Comparison of ENCODE assay signal across 8 cellular contexts in genomic region chr16:30429418-30429677, GRCh38. TPM values are rescaled to one million over a fixed set of nuclear protein-coding genes. Genes with fewer than 3 reads are reported as not detected.
DNase-seq lines count a peak whose midpoint lies in the region; ATAC-seq, FAIRE-seq and TF ChIP-seq lines count a peak whose summit lies in the region.

No MANE protein-coding gene starts in this region.

- H3K27me3 ChIP-seq in bronchial epithelial cell (ENCODE audit: control insufficient read depth, insufficient read depth, low read length) (no peaks in the 10 kb centered on the region), mucosa of stomach (ENCODE audit: control insufficient read depth, insufficient read depth, low read length) (no peaks in the 10 kb centered on the region)

- no peak for TF ChIP-seq CTCF in AG10803 (conservative IDR thresholded peaks at IDR 0.05; ENCODE audit: low read length)
- TF ChIP-seq CTCF in bronchial epithelial cell (IDR thresholded peaks at IDR 0.05; ENCODE audit: insufficient read depth, low read length, severe bottlenecking): no peak

- FAIRE-seq in bronchial epithelial cell (lab: Jason Lieb, UNC): no peak

- no peaks in the 10 kb centered on the region for H3K9me3 ChIP-seq in mucosa of stomach (ENCODE audit: control insufficient read depth, low read length)

- DNase-seq in AG10803 (ENCODE audit: low read depth): no peak
- no peak for DNase-seq in bronchial epithelial cell (ENCODE audit: low read depth)
- no peak for DNase-seq in activated T-cell treated with anti-CD3 and anti-CD28 coated beads, Interleukin-2, amount 50 U/mL, for 48 hours
- DNase-seq in GDM1 (lab: John Stamatoyannopoulos, UW): no peak
- DNase-seq in DMS 273 treated with DMSO at 0.1 percent for 48 hours (lab: John Stamatoyannopoulos, UW): no peak

- H3K4me1 ChIP-seq in mucosa of stomach (ENCODE audit: control insufficient read depth, insufficient read depth, low read length): peaks cover 16% of the 10 kb centered on the region

- peak overlapping the region; percentile 57 for H3K9ac ChIP-seq in mucosa of stomach (ENCODE audit: low read length)

- peak overlapping the region; percentile 89 for H3K4me3 ChIP-seq in AG10803 (ENCODE audit: low read length)
- H3K4me3 ChIP-seq in bronchial epithelial cell (ENCODE audit: low read depth, low read length): peak overlapping the region; percentile 80
- peak overlapping the region; percentile 70 for H3K4me3 ChIP-seq in mucosa of stomach (ENCODE audit: low read length)

- H3K36me3 ChIP-seq in bronchial epithelial cell (ENCODE audit: control insufficient read depth, insufficient read depth, low read length) (peaks cover 6% of the 10 kb centered on the region), mucosa of stomach (ENCODE audit: control insufficient read depth, insufficient read depth, low read length) (no peaks in the 10 kb centered on the region)

- peak; percentile 18 for ATAC-seq in HG02938 (IDR thresholded peaks at IDR 0.05; ENCODE audit: unreplicated experiment)
- ATAC-seq in GM21737 (IDR thresholded peaks at IDR 0.05; ENCODE audit: unreplicated experiment): no peak

RNA-seq across cellular contexts. Expression of gene DCTPP1, which starts 0.5 kb away (rescaled TPM):
- total RNA-seq in bronchial epithelial cell: 11.5 and 30.3 TPM in 2 replicates

RNA-seq across cellular contexts. Expression of gene SEPHS2, which starts 16.3 kb away (rescaled TPM):
- 17.4 and 32.9 TPM in 2 replicates for total RNA-seq in bronchial epithelial cell

RNA-seq across cellular contexts. Expression of gene ZNF771, which starts 21.9 kb away (rescaled TPM):
- total RNA-seq in bronchial epithelial cell: 5.0 and 10.0 TPM in 2 replicates

RNA-seq across cellular contexts. Expression of gene ZNF48, which starts 34.1 kb away (rescaled TPM):
- total RNA-seq in bronchial epithelial cell: 11.4 and 12.9 TPM in 2 replicates

RNA-seq across cellular contexts. Expression of gene ITGAL, which starts 43.2 kb away (rescaled TPM):
- not detected in 2 replicates for total RNA-seq in bronchial epithelial cell
